22 cellular contexts compared by ENCODE assay signal in the genomic region with DNA sequence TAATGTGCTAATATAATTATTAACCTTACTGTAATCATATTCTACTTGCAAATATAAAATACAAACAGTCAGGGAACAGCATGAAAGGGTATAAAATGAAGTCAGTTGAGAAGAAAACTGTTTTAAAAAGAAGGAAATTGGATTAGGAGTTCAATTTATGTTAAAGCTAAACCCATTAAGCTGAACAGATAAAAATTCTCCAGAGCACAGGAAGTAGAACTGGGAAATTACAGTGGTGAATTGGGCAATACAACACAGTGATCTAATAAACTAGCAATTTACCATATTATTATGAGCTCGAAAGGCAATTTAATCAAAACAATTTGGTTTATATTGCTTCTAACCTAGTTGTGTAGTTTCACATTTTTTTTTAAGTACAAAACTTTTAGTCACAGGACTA.
"Had no signal": no experiment of that assay in that cellular context is flagged by ENCODE, and none has a peak within 500 bp of the region (broad histone marks: within the 10 kb centered on the region; RNA-seq: fewer than 3 reads in every experiment).

No MANE protein-coding gene starts in this region.

- H3K4me3 Mint-ChIP-seq: activated CD4-positive, alpha-beta T cell treated with anti-CD3 and anti-CD28 coated beads, Interleukin-2, amount 10 ng/mL, durations not matched to agents 24 days and 14 days; activated CD8-positive, alpha-beta T cell treated with anti-CD3 and anti-CD28 coated beads for 36 hours; activated naive CD8-positive, alpha-beta T cell treated with anti-CD3 and anti-CD28 coated beads, Interleukin-2, amount 10 ng/mL, durations not matched to agents 7 days and 5 days; activated T-helper 17 cell treated with anti-CD3 and anti-CD28 coated beads, Interleukin-2, amount 50 U/mL, for 72 hours; endodermal cell; neural crest cell; stimulated activated naive CD8-positive, alpha-beta T cell treated with anti-CD3 and anti-CD28 coated beads, Interleukin-15, Interleukin-2, amounts not matched to agents 100 ng/mL and 50 ng/mL, for 24 hours had no signal

- H3K4me1 ChIP-seq: body of pancreas, colonic mucosa, transverse colon, vagina had no signal

- H3K36me3 ChIP-seq: colonic mucosa, transverse colon, vagina had no signal

- H3K27ac ChIP-seq: body of pancreas, colonic mucosa, hepatocyte, transverse colon, vagina had no signal

- H3K27ac Mint-ChIP-seq: activated CD4-positive, alpha-beta T cell treated with anti-CD3 and anti-CD28 coated beads, Interleukin-2, amount 10 ng/mL, durations not matched to agents 24 days and 14 days; activated CD8-positive, alpha-beta T cell treated with anti-CD3 and anti-CD28 coated beads for 36 hours; activated naive CD8-positive, alpha-beta T cell treated with anti-CD3 and anti-CD28 coated beads, Interleukin-2, amount 10 ng/mL, durations not matched to agents 7 days and 5 days; activated T-helper 17 cell treated with anti-CD3 and anti-CD28 coated beads, Interleukin-2, amount 50 U/mL, for 72 hours; endodermal cell; progenitor cell of endocrine pancreas; stimulated activated naive CD8-positive, alpha-beta T cell treated with anti-CD3 and anti-CD28 coated beads, Interleukin-15, Interleukin-2, amounts not matched to agents 100 ng/mL and 50 ng/mL, for 24 hours had no signal

- DNase-seq: activated CD4-positive, alpha-beta T cell treated with anti-CD3 and anti-CD28 coated beads, Interleukin-2, amount 10 ng/mL, durations not matched to agents 24 days and 14 days; activated CD8-positive, alpha-beta T cell treated with anti-CD3 and anti-CD28 coated beads for 36 hours; activated naive CD4-positive, alpha-beta T cell; activated naive CD8-positive, alpha-beta T cell treated with anti-CD3 and anti-CD28 coated beads, Interleukin-2, amount 10 ng/mL, durations not matched to agents 7 days and 5 days; activated T-cell treated with anti-CD3 and anti-CD28 coated beads, Interleukin-2, amount 50 U/mL, for 1 hour; body of pancreas; caudate nucleus; colonic mucosa; endodermal cell; midbrain; stimulated activated CD4-positive, alpha-beta T cell treated with anti-CD3 and anti-CD28 coated beads, Interleukin-2, amount 100 ng/mL, for 24 hours; T1000; transverse colon had no signal

- FAIRE-seq: islet of Langerhans had no signal

- H3K9me3 ChIP-seq: body of pancreas, colonic mucosa, vagina had no signal

- H3K9me3 Mint-ChIP-seq: activated CD4-positive, alpha-beta T cell treated with anti-CD3 and anti-CD28 coated beads, Interleukin-2, amount 10 ng/mL, durations not matched to agents 24 days and 14 days; activated CD8-positive, alpha-beta T cell treated with anti-CD3 and anti-CD28 coated beads for 36 hours; activated naive CD8-positive, alpha-beta T cell treated with anti-CD3 and anti-CD28 coated beads, Interleukin-2, amount 10 ng/mL, durations not matched to agents 7 days and 5 days; stimulated activated naive CD8-positive, alpha-beta T cell treated with anti-CD3 and anti-CD28 coated beads, Interleukin-15, Interleukin-2, amounts not matched to agents 100 ng/mL and 50 ng/mL, for 24 hours had no signal

- H3K27me3 ChIP-seq: body of pancreas, colonic mucosa, hepatocyte, transverse colon, vagina had no signal

- H3K36me3 Mint-ChIP-seq: activated naive CD8-positive, alpha-beta T cell treated with anti-CD3 and anti-CD28 coated beads, Interleukin-2, amount 10 ng/mL, durations not matched to agents 7 days and 5 days had no signal

- H3K4me1 Mint-ChIP-seq: activated naive CD8-positive, alpha-beta T cell treated with anti-CD3 and anti-CD28 coated beads, Interleukin-2, amount 10 ng/mL, durations not matched to agents 7 days and 5 days; activated T-helper 17 cell treated with anti-CD3 and anti-CD28 coated beads, Interleukin-2, amount 50 U/mL, for 72 hours; endodermal cell; neural crest cell had no signal

- H3K4me3 ChIP-seq: body of pancreas, colonic mucosa, hepatocyte, lung, transverse colon, vagina had no signal

- ATAC-seq: activated CD8-positive, alpha-beta T cell treated with anti-CD3 and anti-CD28 coated beads for 36 hours; activated T-helper 17 cell treated with anti-CD3 and anti-CD28 coated beads, Interleukin-2, amount 50 U/mL, for 72 hours; body of pancreas; left lobe of liver had no signal

- H3K27me3 Mint-ChIP-seq: activated CD4-positive, alpha-beta T cell treated with anti-CD3 and anti-CD28 coated beads, Interleukin-2, amount 10 ng/mL, durations not matched to agents 24 days and 14 days; activated CD8-positive, alpha-beta T cell treated with anti-CD3 and anti-CD28 coated beads for 36 hours; activated naive CD8-positive, alpha-beta T cell treated with anti-CD3 and anti-CD28 coated beads, Interleukin-2, amount 10 ng/mL, durations not matched to agents 7 days and 5 days; activated T-helper 17 cell treated with anti-CD3 and anti-CD28 coated beads, Interleukin-2, amount 50 U/mL, for 72 hours; progenitor cell of endocrine pancreas; stimulated activated naive CD8-positive, alpha-beta T cell treated with anti-CD3 and anti-CD28 coated beads, Interleukin-15, Interleukin-2, amounts not matched to agents 100 ng/mL and 50 ng/mL, for 24 hours had no signal
